In genomic region chr12:85835810-85836715, GRCh38 we compare ENCODE assay signal across 8 cellular contexts. TPM values are rescaled to one million over a fixed set of nuclear protein-coding genes. Genes with fewer than 3 reads are reported as not detected.
A peak's percentile ranks its signal among the peaks of the same experiment; 100 is the strongest.
DNase-seq lines count a peak whose midpoint lies in the region; ATAC-seq and TF ChIP-seq lines count a peak whose summit lies in the region.

Gene RASSF9, minus strand, starts transcription at chr12:85836409. Its CDS starts 208 bp downstream, at chr12:85836201.

- DNase-seq in breast epithelium (ENCODE audit: low spot score in 2 of 2) (peak; percentile 71 to 78), kidney tubule cell (ENCODE audit: low spot score) (peak; percentile 71), suprapubic skin (ENCODE audit: low spot score in 2 of 2) (peak in 1 of 2 donors; percentile 65), NCI-H2107 (lab: John Stamatoyannopoulos, UW) (no peak), NCI-H748 (lab: John Stamatoyannopoulos, UW; ENCODE audit: unreplicated experiment) (no peak)

- intact Hi-C loops in breast epithelium (cut with DNase I; ENCODE audit: low total_unique reads), result no loop called here

- H3K27ac ChIP-seq in breast epithelium (peak within 1 kb of the TSS; percentile 80 to 85), suprapubic skin (peak within 1 kb of the TSS; percentile 83)

- TF ChIP-seq CTCF in breast epithelium (IDR thresholded peaks at IDR 0.05) (no peak), suprapubic skin (IDR thresholded peaks at IDR 0.05) (no peak)

- WGBS in suprapubic skin, result 5% methylated on average over 14 of the region's 14 CpGs

- peak within 1 kb of the TSS; percentile 45 to 59 (median 50) for H3K4me3 ChIP-seq in breast epithelium
- H3K4me3 ChIP-seq in suprapubic skin, result peak within 1 kb of the TSS; percentile 52

- TF ChIP-seq POLR2A in breast epithelium (IDR thresholded peaks at IDR 0.05), result no peak
- no peak for TF ChIP-seq POLR2A in suprapubic skin (IDR thresholded peaks at IDR 0.05)

- ATAC-seq in HG03354 (IDR thresholded peaks at IDR 0.05; ENCODE audit: poor library complexity, severe bottlenecking, unreplicated experiment), result peak; percentile 49
- no peak for ATAC-seq in GM19397 (IDR thresholded peaks at IDR 0.05; ENCODE audit: unreplicated experiment)
- ATAC-seq in GM21381 (IDR thresholded peaks at IDR 0.05; ENCODE audit: unreplicated experiment), result no peak

- H3K9me3 ChIP-seq in breast epithelium (no peaks in the 10 kb centered on the region), suprapubic skin (no peaks in the 10 kb centered on the region)

- H3K27me3 ChIP-seq in breast epithelium (no peaks in the 10 kb centered on the region), suprapubic skin (no peaks in the 10 kb centered on the region)

- H3K4me1 ChIP-seq in breast epithelium, result no peaks in the 10 kb centered on the region
- H3K4me1 ChIP-seq in suprapubic skin, result peaks cover 21% of the 10 kb centered on the region

- H3K36me3 ChIP-seq in breast epithelium (no peaks in the 10 kb centered on the region), suprapubic skin (no peaks in the 10 kb centered on the region)

- no peak for TF ChIP-seq EP300 in suprapubic skin (IDR thresholded peaks at IDR 0.05)

RNA-seq across cellular contexts. Expression of gene RASSF9, which starts in this region (rescaled TPM):
- total RNA-seq in breast epithelium (1 to 10 TPM; 2.2 to 2.9 (median 2.9) TPM), suprapubic skin (1 to 10 TPM; 1.9 to 5.4 (median 3.0) TPM)

Comparison
In these comparisons a context has a peak if more than half of its experiments do, and no peak if none do; other contexts are left out.
1. DNase-seq: peak in breast epithelium (2 of 2) and kidney tubule cell (single experiment); none in NCI-H2107 (single experiment) and NCI-H748 (single experiment).